Comparison of ENCODE assay signal across 33 cellular contexts in the genomic region with DNA sequence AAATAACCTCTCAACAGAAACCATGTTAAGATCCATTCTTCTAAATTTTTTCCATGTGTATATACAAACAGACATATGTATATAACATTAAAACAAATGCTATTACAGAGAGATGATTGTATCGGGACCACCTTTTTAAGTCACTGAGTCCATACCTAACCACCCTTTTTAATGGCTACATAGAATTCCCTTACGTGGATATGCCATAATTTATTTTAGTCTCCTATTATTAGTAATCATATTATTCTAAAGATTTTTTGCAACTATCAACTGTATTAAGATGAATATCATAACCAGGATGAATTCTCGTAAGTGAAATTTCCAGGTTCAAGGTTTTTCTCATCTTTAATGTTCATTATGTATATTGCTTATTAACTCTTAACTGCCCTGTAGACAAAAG.
DNase-seq lines count a peak whose midpoint lies in the region; ATAC-seq, FAIRE-seq and TF ChIP-seq lines count a peak whose summit lies in the region.
"Had no signal": no experiment of that assay in that cellular context is flagged by ENCODE, and none has a peak within 500 bp of the region (broad histone marks: within the 10 kb centered on the region; RNA-seq: fewer than 3 reads in every experiment).

No MANE protein-coding gene starts in this region.

- H3K9me3 ChIP-seq in SK-N-SH, result no peaks in the 10 kb centered on the region
- H3K9me3 ChIP-seq: BE2C, Caco-2 had no signal

- no peak overlapping the region for H3K27ac ChIP-seq in SK-N-SH (ENCODE audit: low read depth in 2 of 2, low read length in 1 of 2)
- H3K27ac ChIP-seq: 22Rv1; BLaER1; BLaER1 treated with 17β-estradiol and CSF1 and Interleukin-3, amounts not matched to agents 10 nM and 100 nM; C4-2B had no signal

- H3K27me3 ChIP-seq in SK-N-SH (ENCODE audit: insufficient read depth), result no peaks in the 10 kb centered on the region
- H3K27me3 ChIP-seq: BE2C; BLaER1; BLaER1 treated with 17β-estradiol and CSF1 and Interleukin-3, amounts not matched to agents 10 nM and 100 nM had no signal

- H3K36me3 ChIP-seq in SK-N-SH (replicated peaks in 1 of 2; ENCODE audit: control insufficient read depth in 1 of 2, insufficient read depth in 2 of 2, low read length in 1 of 2), result no peaks in the 10 kb centered on the region
- H3K36me3 ChIP-seq: BE2C; BLaER1; BLaER1 treated with 17β-estradiol and CSF1 and Interleukin-3, amounts not matched to agents 10 nM and 100 nM had no signal

- DNase-seq in SK-N-SH, result no peak
- no peak for DNase-seq in D721Med (ENCODE audit: insufficient read length, low spot score)
- no peak for DNase-seq in osteocyte (ENCODE audit: extremely low spot score, unreplicated experiment)
- no peak for DNase-seq in kidney glomerular epithelial cell (lab: John Stamatoyannopoulos, UW)
- DNase-seq: 8988T; ACHN; AML-193; BE2C; Calu3; CD4-positive, alpha-beta memory T cell; CD4-positive, alpha-beta T cell; CD4-positive, CD25-positive, alpha-beta regulatory T cell; CD8-positive, alpha-beta memory T cell; CD8-positive, alpha-beta T cell; COR-L47; DMS 273 treated with DMSO at 0.1 percent for 48 hours; DMS153; DMS53; DMS79; DMS79 treated with DMSO at 0.1 percent for 48 hours; DND-41; EL had no signal

- TF ChIP-seq CTCF in SK-N-SH (IDR thresholded peaks at IDR 0.05) (no peak), D721Med (IDR thresholded peaks at IDR 0.05; ENCODE audit: insufficient read depth, missing control alignments) (no peak), osteocyte (IDR thresholded peaks at IDR 0.05) (no peak)

- H3K36me3 Mint-ChIP-seq in osteocyte (ENCODE audit: unreplicated experiment), result peaks cover 6% of the 10 kb centered on the region
- H3K36me3 Mint-ChIP-seq: CD14-positive monocyte had no signal

- no peaks in the 10 kb centered on the region for H3F3A ChIP-seq in SK-N-SH (replicated peaks; ENCODE audit: insufficient read depth)

- H3K9me3 Mint-ChIP-seq in osteocyte (ENCODE audit: unreplicated experiment), result peaks cover 13% of the 10 kb centered on the region
- H3K9me3 Mint-ChIP-seq: CD4-positive, alpha-beta T cell had no signal

- no peak overlapping the region for H3K9ac ChIP-seq in SK-N-SH
- H3K9ac ChIP-seq: BLaER1; BLaER1 treated with 17β-estradiol and CSF1 and Interleukin-3, amounts not matched to agents 10 nM and 100 nM had no signal

- peak; percentile 16 for FAIRE-seq in D721Med (lab: Jason Lieb, UNC)
- FAIRE-seq: A204.1, A549 had no signal

- no peak for TF ChIP-seq RAD21 in SK-N-SH (IDR thresholded peaks at IDR 0.05; ENCODE audit: low read length)

- no peak overlapping the region for H3K4me3 Mint-ChIP-seq in osteocyte (ENCODE audit: unreplicated experiment)
- H3K4me3 Mint-ChIP-seq: B cell; CD14-positive monocyte; CD4-positive, alpha-beta memory T cell; CD4-positive, alpha-beta T cell; CD4-positive, CD25-positive, alpha-beta regulatory T cell; CD8-positive, alpha-beta memory T cell; CD8-positive, alpha-beta T cell had no signal

- H3K27me3 Mint-ChIP-seq in osteocyte (ENCODE audit: unreplicated experiment), result no peaks in the 10 kb centered on the region
- H3K27me3 Mint-ChIP-seq: B cell; CD4-positive, alpha-beta memory T cell; CD4-positive, alpha-beta T cell; CD4-positive, CD25-positive, alpha-beta regulatory T cell had no signal

- no peak for ATAC-seq in SK-N-SH treated with all-trans-retinoic acid at 6 μM for 48 hours
- ATAC-seq in GM18870 (IDR thresholded peaks at IDR 0.05; ENCODE audit: unreplicated experiment), result no peak
- ATAC-seq: A549; CD8-positive, alpha-beta T cell had no signal

- no peaks in the 10 kb centered on the region for H4K20me1 ChIP-seq in SK-N-SH (ENCODE audit: insufficient read depth)
- H4K20me1 ChIP-seq: BLaER1; BLaER1 treated with 17β-estradiol and CSF1 and Interleukin-3, amounts not matched to agents 10 nM and 100 nM had no signal

- peaks cover 0 to 8% of the 10 kb centered on the region in 2 experiments; a peak in 2 of 4 replicates for H3K4me1 ChIP-seq in SK-N-SH (ENCODE audit: control insufficient read depth in 1 of 2, insufficient read depth in 2 of 2, low read depth in 1 of 2, low read length in 1 of 2)
- H3K4me1 ChIP-seq: BLaER1; BLaER1 treated with 17β-estradiol and CSF1 and Interleukin-3, amounts not matched to agents 10 nM and 100 nM; Caco-2 had no signal

- H2AFZ ChIP-seq in SK-N-SH (ENCODE audit: low read depth), result no peak overlapping the region

- no peak overlapping the region for H3K4me3 ChIP-seq in SK-N-SH (ENCODE audit: low read depth in 2 of 2, low read length in 1 of 2)
- H3K4me3 ChIP-seq: A549; BLaER1; BLaER1 treated with 17β-estradiol and CSF1 and Interleukin-3, amounts not matched to agents 10 nM and 100 nM had no signal

- no peak overlapping the region for H3K4me2 ChIP-seq in SK-N-SH
- H3K4me2 ChIP-seq: A549; BLaER1; BLaER1 treated with 17β-estradiol and CSF1 and Interleukin-3, amounts not matched to agents 10 nM and 100 nM had no signal

- CTCF ChIA-PET in SK-N-SH (lab: Yijun Ruan, JAX), result interaction anchor here (0.6 to 9.7 kb wide), 3 partner anchors 140 to 545 kb away, joined by 3 to 227 read pairs (median 83); partner anchors contain the start of gene KCNH1

- 87% methylated on average over 3 of the region's 3 CpGs for WGBS in SK-N-SH (ENCODE audit: low lambda C conversion rate)

- POLR2A ChIA-PET in SK-N-SH (lab: Yijun Ruan, JAX), result no interaction called here

- H3K79me2 ChIP-seq in SK-N-SH (ENCODE audit: insufficient read depth), result no peaks in the 10 kb centered on the region

- peak overlapping the region; percentile 38 for H3K27ac Mint-ChIP-seq in osteocyte (ENCODE audit: unreplicated experiment)
- H3K27ac Mint-ChIP-seq: B cell; CD14-positive monocyte; CD4-positive, alpha-beta memory T cell; CD4-positive, alpha-beta T cell; CD4-positive, CD25-positive, alpha-beta regulatory T cell; CD8-positive, alpha-beta memory T cell; CD8-positive, alpha-beta T cell had no signal

- TF ChIP-seq EP300 in SK-N-SH (IDR thresholded peaks at IDR 0.05; ENCODE audit: borderline replicate concordance in 1 of 2, low read depth in 1 of 2, low read length in 1 of 2), result no peak

- peaks cover 47% of the 10 kb centered on the region for H3K4me1 Mint-ChIP-seq in osteocyte (ENCODE audit: unreplicated experiment)
- H3K4me1 Mint-ChIP-seq: B cell; CD14-positive monocyte; CD4-positive, CD25-positive, alpha-beta regulatory T cell; CD8-positive, alpha-beta memory T cell had no signal

- H3K9me2 ChIP-seq in SK-N-SH, result no peaks in the 10 kb centered on the region

TF ChIP-seq in SK-N-SH treated with all-trans-retinoic acid at 6 μM for 48 hours, 23 proteins besides CTCF, POLR2A, EP300 and RAD21:
- no peak for TF ChIP-seq TOX (CRISPR knock-in tag; IDR thresholded peaks at IDR 0.05; ENCODE audit: borderline replicate concordance)
- peak; percentile 90 for TF ChIP-seq ZNF8 (CRISPR knock-in tag; IDR thresholded peaks at IDR 0.05)

TF ChIP-seq in SK-N-SH, 30 proteins besides CTCF, POLR2A, EP300 and RAD21 (continues in another document):
- TF ChIP-seq TEAD4 (IDR thresholded peaks at IDR 0.05; ENCODE audit: borderline replicate concordance, insufficient read depth), result no peak
- TF ChIP-seq GABPA (IDR thresholded peaks at IDR 0.05; ENCODE audit: low read depth), result no peak
- no peak for TF ChIP-seq MXI1 (IDR thresholded peaks at IDR 0.05; ENCODE audit: low read depth, low read length)
- no peak for TF ChIP-seq USF1 (IDR thresholded peaks at IDR 0.05; ENCODE audit: borderline replicate concordance, low read depth)
- TF ChIP-seq IRF3 (IDR thresholded peaks at IDR 0.05; ENCODE audit: low read depth, low read length), result no peak
- no peak for TF ChIP-seq GATA2 (CRISPR knock-in tag; IDR thresholded peaks at IDR 0.05)
- TF ChIP-seq FOXM1 (IDR thresholded peaks at IDR 0.05; ENCODE audit: low read depth), result no peak
- no peak for TF ChIP-seq TCF12 (IDR thresholded peaks at IDR 0.05)
- TF ChIP-seq JUND (IDR thresholded peaks at IDR 0.05), result no peak
- TF ChIP-seq SMC3 (IDR thresholded peaks at IDR 0.05; ENCODE audit: low read depth, low read length), result no peak
- TF ChIP-seq, protein P1, sequence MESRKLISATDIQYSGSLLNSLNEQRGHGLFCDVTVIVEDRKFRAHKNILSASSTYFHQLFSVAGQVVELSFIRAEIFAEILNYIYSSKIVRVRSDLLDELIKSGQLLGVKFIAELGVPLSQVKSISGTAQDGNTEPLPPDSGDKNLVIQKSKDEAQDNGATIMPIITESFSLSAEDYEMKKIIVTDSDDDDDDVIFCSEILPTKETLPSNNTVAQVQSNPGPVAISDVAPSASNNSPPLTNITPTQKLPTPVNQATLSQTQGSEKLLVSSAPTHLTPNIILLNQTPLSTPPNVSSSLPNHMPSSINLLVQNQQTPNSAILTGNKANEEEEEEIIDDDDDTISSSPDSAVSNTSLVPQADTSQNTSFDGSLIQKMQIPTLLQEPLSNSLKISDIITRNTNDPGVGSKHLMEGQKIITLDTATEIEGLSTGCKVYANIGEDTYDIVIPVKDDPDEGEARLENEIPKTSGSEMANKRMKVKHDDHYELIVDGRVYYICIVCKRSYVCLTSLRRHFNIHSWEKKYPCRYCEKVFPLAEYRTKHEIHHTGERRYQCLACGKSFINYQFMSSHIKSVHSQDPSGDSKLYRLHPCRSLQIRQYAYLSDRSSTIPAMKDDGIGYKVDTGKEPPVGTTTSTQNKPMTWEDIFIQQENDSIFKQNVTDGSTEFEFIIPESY (IDR thresholded peaks at IDR 0.05; ENCODE audit: borderline replicate concordance, low read depth), result no peak
- no peak for TF ChIP-seq FOXJ3 (CRISPR knock-in tag; IDR thresholded peaks at IDR 0.05)
- TF ChIP-seq MEF2A (IDR thresholded peaks at IDR 0.05; ENCODE audit: borderline replicate concordance, low read depth), result no peak
- TF ChIP-seq SIN3A (IDR thresholded peaks at IDR 0.05; ENCODE audit: borderline replicate concordance, low read depth, low read length), result no peak
- no peak for TF ChIP-seq RXRA (IDR thresholded peaks at IDR 0.05; ENCODE audit: borderline replicate concordance, low read depth)
